In the genomic region with DNA sequence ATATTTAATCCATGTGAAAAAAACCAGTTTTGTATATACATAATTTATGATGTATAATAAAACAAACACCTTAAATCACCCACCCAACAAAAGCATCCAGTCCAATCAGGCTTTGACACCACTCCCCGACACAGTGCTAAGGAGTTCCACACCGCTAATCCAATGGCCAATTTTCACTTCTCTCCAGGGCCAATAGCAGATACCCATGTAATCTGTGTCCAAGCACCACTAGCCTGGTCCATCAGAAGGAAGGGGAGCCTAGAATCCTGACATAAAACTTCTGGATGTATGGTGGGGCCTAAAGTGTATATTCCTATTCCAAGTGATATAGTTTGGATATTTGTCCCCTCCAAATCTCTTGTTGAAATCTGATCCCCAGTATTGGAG, we compare ENCODE assay signal across 13 cellular contexts.
A peak's percentile ranks its signal among the peaks of the same experiment; 100 is the strongest.
DNase-seq lines count a peak whose midpoint lies in the region; ATAC-seq lines count a peak whose summit lies in the region.
"Had no signal": no experiment of that assay in that cellular context is flagged by ENCODE, and none has a peak within 500 bp of the region (broad histone marks: within the 10 kb centered on the region; RNA-seq: fewer than 3 reads in every experiment).

No MANE protein-coding gene starts in this region.

- peak; percentile 48 for ATAC-seq in GM19351 (IDR thresholded peaks at IDR 0.05; ENCODE audit: unreplicated experiment)
- peak; percentile 22 for ATAC-seq in HG02571 (IDR thresholded peaks at IDR 0.05; ENCODE audit: unreplicated experiment)
- peak; percentile 21 for ATAC-seq in HG03196 (IDR thresholded peaks at IDR 0.05; ENCODE audit: unreplicated experiment)
- peak; percentile 70 for ATAC-seq in stimulated activated memory B cell treated with anti-CD40 and anti-IgM and Interleukin-4, amounts not matched to agents 10 μg/mL and 1 μg/mL and 100 μg/mL, for 72 hours
- ATAC-seq: foreskin keratinocyte had no signal

- H3K4me1 Mint-ChIP-seq in stimulated activated memory B cell treated with anti-CD40 and anti-IgM and Interleukin-4, amounts not matched to agents 10 μg/mL and 1 μg/mL and 100 μg/mL, for 72 hours, result peaks cover 18% of the 10 kb centered on the region

- DNase-seq in activated CD4-positive, alpha-beta T cell treated with anti-CD3 and anti-CD28 coated beads for 4 hours, result no peak
- DNase-seq in HCEC 1CT (no peak), Ammon's horn (ENCODE audit: low spot score) (no peak)
- DNase-seq: activated CD4-positive, CD25-positive, alpha-beta regulatory T cell treated with anti-CD3 and anti-CD28 coated beads, Interleukin-2, amount 50 U/mL, for 72 hours; foreskin keratinocyte; NCI-H1436; substantia nigra had no signal

- H3K9me3 Mint-ChIP-seq in stimulated activated memory B cell treated with anti-CD40 and anti-IgM and Interleukin-4, amounts not matched to agents 10 μg/mL and 1 μg/mL and 100 μg/mL, for 72 hours, result no peaks in the 10 kb centered on the region
- H3K9me3 Mint-ChIP-seq: activated T-helper 1 cell treated with anti-CD3 and anti-CD28 coated beads, Interleukin-12 subunit alpha, Interleukin-12 subunit beta, Interleukin-2, Interleukin-4 antibody, amounts not matched to agents 30 ng/mL and 10 ng/mL and 1 ng/mL, durations not matched to agents 14 hours and 24 hours and 36 hours; naive B cell had no signal

- no peak overlapping the region for H3K4me3 Mint-ChIP-seq in stimulated activated memory B cell treated with anti-CD40 and anti-IgM and Interleukin-4, amounts not matched to agents 10 μg/mL and 1 μg/mL and 100 μg/mL, for 72 hours
- H3K4me3 Mint-ChIP-seq: activated T-helper 1 cell treated with anti-CD3 and anti-CD28 coated beads, Interleukin-12 subunit alpha, Interleukin-12 subunit beta, Interleukin-2, Interleukin-4 antibody, amounts not matched to agents 30 ng/mL and 10 ng/mL and 1 ng/mL, durations not matched to agents 14 hours and 24 hours and 36 hours had no signal

- H3K27ac Mint-ChIP-seq in stimulated activated memory B cell treated with anti-CD40 and anti-IgM and Interleukin-4, amounts not matched to agents 10 μg/mL and 1 μg/mL and 100 μg/mL, for 72 hours, result no peak overlapping the region
- H3K27ac Mint-ChIP-seq: activated T-helper 1 cell treated with anti-CD3 and anti-CD28 coated beads, Interleukin-12 subunit alpha, Interleukin-12 subunit beta, Interleukin-2, Interleukin-4 antibody, amounts not matched to agents 30 ng/mL and 10 ng/mL and 1 ng/mL, durations not matched to agents 14 hours and 24 hours and 36 hours had no signal

- H3K27me3 Mint-ChIP-seq in stimulated activated memory B cell treated with anti-CD40 and anti-IgM and Interleukin-4, amounts not matched to agents 10 μg/mL and 1 μg/mL and 100 μg/mL, for 72 hours, result no peaks in the 10 kb centered on the region
- H3K27me3 Mint-ChIP-seq: naive B cell had no signal

- H3K36me3 Mint-ChIP-seq in stimulated activated memory B cell treated with anti-CD40 and anti-IgM and Interleukin-4, amounts not matched to agents 10 μg/mL and 1 μg/mL and 100 μg/mL, for 72 hours, result peaks cover 4% of the 10 kb centered on the region
- H3K36me3 Mint-ChIP-seq: naive B cell had no signal
